ENCODE assay signal across 8 cellular contexts in the genomic region with DNA sequence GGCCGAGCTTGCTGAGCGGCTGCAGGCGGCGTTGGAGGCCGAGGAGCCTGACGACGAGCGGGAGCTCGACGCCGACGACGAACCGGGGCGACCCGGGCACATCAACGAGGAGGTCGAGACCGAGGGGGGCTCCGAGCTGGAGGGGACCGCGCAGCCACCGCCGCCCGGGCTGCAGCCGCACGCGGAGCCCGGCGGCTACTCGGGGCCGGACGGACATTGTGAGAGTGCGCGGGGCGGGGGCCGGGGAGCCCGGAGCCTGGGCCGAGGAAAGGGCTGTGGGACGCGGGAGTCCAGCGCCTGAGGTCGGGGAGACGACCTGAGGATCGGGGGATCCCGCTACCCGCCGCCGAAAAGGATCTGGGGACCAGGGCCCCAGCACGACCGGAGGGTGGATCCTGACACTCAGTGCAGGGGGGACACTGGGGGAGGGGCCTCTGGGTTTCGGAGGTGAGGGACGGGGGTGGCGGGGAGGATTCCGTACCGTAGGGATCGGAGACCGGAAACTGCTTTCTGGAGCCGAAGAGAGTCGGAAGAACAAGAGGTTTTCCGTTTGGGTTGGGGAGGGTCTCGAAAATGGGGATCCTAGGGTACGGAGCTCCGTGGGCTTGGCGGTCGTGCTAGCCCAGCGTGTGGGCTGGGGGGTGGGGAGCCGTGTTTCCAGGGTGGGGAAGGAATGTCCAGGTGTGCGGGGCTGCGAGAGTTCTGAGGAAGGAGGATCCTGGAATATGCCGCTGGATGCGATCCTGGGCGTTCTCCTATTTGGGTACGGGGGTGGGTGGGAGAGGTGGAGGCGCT. TPM values are rescaled to one million over a fixed set of nuclear protein-coding genes. Genes with fewer than 3 reads are reported as not detected.
DNase-seq lines count a peak whose midpoint lies in the region; ATAC-seq, FAIRE-seq and TF ChIP-seq lines count a peak whose summit lies in the region.

No MANE protein-coding gene starts in this region.

- H3K79me2 ChIP-seq in GM12878 (ENCODE audit: control insufficient read depth, insufficient read depth, low read length), result peaks cover 55% of the 10 kb centered on the region

- RAD21 ChIA-PET in GM12878 (lab: Charles Lee; ENCODE audit: unreplicated experiment), result interaction anchor here (0.8 to 5.3 kb wide), 8 partner anchors 33 to 290 kb away, joined by 3 to 42 read pairs (median 4); partner anchors contain the start of genes B9D2 and CCDC97

- H3K9me3 ChIP-seq in GM12878 (replicated peaks; ENCODE audit: control insufficient read depth, insufficient read depth, low read length), result no peaks in the 10 kb centered on the region

- in situ Hi-C loops in GM12878 (cut with MboI), result loop anchor here (5.0 kb wide), 1 partner anchor 62 kb away; no protein-coding TSS in a partner anchor

- peaks cover 44% of the 10 kb centered on the region for H3K4me1 Mint-ChIP-seq in T-helper 1 cell treated with Interleukin-12 subunit alpha and Interleukin-12 subunit beta and Interleukin-4 antibody, amounts not matched to agents 30 μg/mL and 1 μg/mL, for 36 hours (ENCODE audit: low read depth)

- H2AFZ ChIP-seq in GM12878 (ENCODE audit: control insufficient read depth, low read depth, low read length), result peak overlapping the region; percentile 45; the same call in 1 of the 2 replicates

- H3K27me3 Mint-ChIP-seq in T-helper 1 cell treated with Interleukin-12 subunit alpha and Interleukin-12 subunit beta and Interleukin-4 antibody, amounts not matched to agents 30 μg/mL and 1 μg/mL, for 36 hours (ENCODE audit: low read depth), result no peaks in the 10 kb centered on the region

- ATAC-seq in GM12878 (peak; percentile 10), HG03342 (IDR thresholded peaks at IDR 0.05; ENCODE audit: unreplicated experiment) (no peak)

- SMC1A ChIA-PET in GM12878 (lab: Charles Lee; ENCODE audit: uncharacterized antibody, unreplicated experiment), result interaction anchor here (1.5 to 5.5 kb wide), 11 partner anchors 20 to 100 kb away, joined by 3 to 34 read pairs (median 7); partner anchors contain the start of gene B9D2

- no peaks in the 10 kb centered on the region for H4K20me1 ChIP-seq in GM12878 (ENCODE audit: control insufficient read depth, insufficient read depth)

- peak; percentile 80 for TF ChIP-seq POLR2A in GM12878 (IDR thresholded peaks at IDR 0.05; ENCODE audit: low read depth, low read length)

- CTCF ChIA-PET in GM12878 (lab: Yijun Ruan, JAX), result interaction anchor here (0.7 to 7.1 kb wide), 8 partner anchors 31 to 174 kb away, joined by 3 to 90 read pairs (median 10); partner anchors contain the start of genes CCDC97 and TGFB1

- WGBS in GM12878 (ENCODE audit: insufficient coverage, insufficient replicate concordance, low lambda C conversion rate, missing lambda C conversion rate), result under 1% methylated on average over 49 of the region's 75 CpGs

- POLR2A ChIA-PET in GM12878 (lab: Charles Lee), result interaction anchor here (0.6 to 2.8 kb wide), 10 partner anchors 34 to 1019 kb away, joined by 3 to 14 read pairs (median 8); partner anchors contain the start of genes B9D2, DMAC2 and RAB4B

- intact Hi-C loops in GM12878 (cut with micrococcal nuclease; ENCODE audit: unreplicated experiment), result loop anchor here (5.0 kb wide), 1 partner anchor 133 kb away; the partner anchor contains the start of genes BCKDHA and EXOSC5

- TF ChIP-seq RAD21 in GM12878 (IDR thresholded peaks at IDR 0.05; ENCODE audit: insufficient read depth, low read depth, low read length), result no peak

- H3K4me1 ChIP-seq in GM12878 (ENCODE audit: control insufficient read depth, insufficient read depth, low read length), result no peaks in the 10 kb centered on the region

- H3K27ac ChIP-seq in GM12878 (ENCODE audit: control insufficient read depth, insufficient read depth), result peak overlapping the region; percentile 100

- DNase-seq in DMS79 treated with DMSO at 0.1 percent for 48 hours (lab: John Stamatoyannopoulos, UW), result peak; percentile 20
- peak; percentile 84 for DNase-seq in HT-29 (ENCODE audit: low spot score)
- no peak for DNase-seq in GM12878 (ENCODE audit: low read depth, low spot score)
- peak; percentile 71 for DNase-seq in iPS-NIHi11 (ENCODE audit: low spot score)
- DNase-seq in stimulated activated CD4-positive, alpha-beta T cell treated with anti-CD3 and anti-CD28 coated beads, Interleukin-12 subunit alpha, Interleukin-12 subunit beta, amount 100 ng/mL, for 48 hours (ENCODE audit: low read depth in 2 of 3, low spot score in 1 of 3), result peak; percentile 51 to 67 (median 55)
- no peak for DNase-seq in amniotic stem cell (lab: John Stamatoyannopoulos, UW)

- H3K4me3 ChIP-seq in GM12878, result peak overlapping the region; percentile 95

- H3K9ac ChIP-seq in GM12878 (ENCODE audit: control insufficient read depth, insufficient read depth, low read length), result peak overlapping the region; percentile 100

- peaks cover 5 to 11% of the 10 kb centered on the region in 2 experiments; a peak in 3 of 4 replicates for H3K36me3 ChIP-seq in GM12878 (ENCODE audit: control insufficient read depth in 2 of 2, insufficient read depth in 2 of 2, low read length in 1 of 2)

- peak overlapping the region; percentile 96 for H3K4me3 Mint-ChIP-seq in T-helper 1 cell treated with Interleukin-12 subunit alpha and Interleukin-12 subunit beta and Interleukin-4 antibody, amounts not matched to agents 30 μg/mL and 1 μg/mL, for 36 hours

- peaks cover 35% of the 10 kb centered on the region for H3K36me3 Mint-ChIP-seq in T-helper 1 cell treated with Interleukin-12 subunit alpha and Interleukin-12 subunit beta and Interleukin-4 antibody, amounts not matched to agents 30 μg/mL and 1 μg/mL, for 36 hours (ENCODE audit: low read depth)

- no TSS peak for BruUV-seq in GM12878 (replicated peaks; lab: Mats Ljungman, UMichigan)

- H3K9me3 Mint-ChIP-seq in T-helper 1 cell treated with Interleukin-12 subunit alpha and Interleukin-12 subunit beta and Interleukin-4 antibody, amounts not matched to agents 30 μg/mL and 1 μg/mL, for 36 hours, result no peaks in the 10 kb centered on the region

- H3K27ac Mint-ChIP-seq in T-helper 1 cell treated with Interleukin-12 subunit alpha and Interleukin-12 subunit beta and Interleukin-4 antibody, amounts not matched to agents 30 μg/mL and 1 μg/mL, for 36 hours, result peak overlapping the region; percentile 99

- no peaks in the 10 kb centered on the region for H3K27me3 ChIP-seq in GM12878 (replicated peaks in 1 of 2; ENCODE audit: control insufficient read depth in 2 of 2, insufficient read depth in 2 of 2, low read length in 1 of 2)

- TF ChIP-seq EP300 in GM12878 (IDR thresholded peaks at IDR 0.05; ENCODE audit: borderline replicate concordance in 1 of 2, control insufficient read depth in 1 of 2, low read depth in 2 of 2, low read length in 2 of 2), result no peak

- no peak for FAIRE-seq in GM12878 (lab: Jason Lieb, UNC)

- no peak for TF ChIP-seq CTCF in GM12878 (IDR thresholded peaks at IDR 0.05 in 2 of 3, conservative IDR thresholded peaks at IDR 0.05 in 1 of 3; ENCODE audit: control insufficient read depth in 2 of 3, extremely low read depth in 1 of 3, insufficient read depth in 1 of 3, low read depth in 3 of 3, low read length in 3 of 3)

- peak overlapping the region; percentile 27; the same call in 1 of the 2 replicates for H3K4me2 ChIP-seq in GM12878 (ENCODE audit: control insufficient read depth, insufficient read depth)

RNA-seq across cellular contexts. Expression of gene HNRNPUL1, which starts 0.6 kb away (rescaled TPM):
- total RNA-seq in HT-29 (2014; rRNA removed; shearing (Covaris generic)), result 294 and 300 TPM in 2 replicates
- 152 and 164 TPM in 2 replicates for total RNA-seq in GM12878 (2013; cell fraction: nucleolus; rRNA removed)
- total RNA-seq in GM12878 (2014; rRNA removed) (96.3 and 101 TPM in 2 replicates), GM12878 (2014; rRNA removed; fragmentation: Illumina TruSeq; extraction: Trizol) (88.8 and 100 TPM in 2 replicates), GM12878 (2021) (276 TPM in 2 replicates)
- polyA plus RNA-seq in GM12878 (2011; ENCODE audit: low read depth), result 52.2 TPM
- polyA plus RNA-seq in GM12878 (2011; rRNA removed) (37.7 and 61.7 TPM in 2 replicates), GM12878 (2014; fragmentation: Illumina TruSeq; extraction: Trizol) (149 and 175 TPM in 2 replicates), GM12878 (2014; fragmentation: Nextera tagmentation; extraction: Ambion mirVana) (10 to 100 TPM; 11.1 to 26.3 TPM), GM12878 (2014; rRNA removed) (132 and 168 TPM in 2 replicates), GM12878 (2016; fragmentation: Nextera tagmentation; extraction: Ambion mirVana) (100 to 1,000 TPM; 178 to 185 TPM)
- polyA plus RNA-seq in GM12878 (2011; cell fraction: cytosol; rRNA removed), result 46.3 and 65.1 TPM in 2 replicates
- 49.1 and 66.4 TPM in 2 replicates for polyA plus RNA-seq in GM12878 (2011; cell fraction: nucleus; rRNA removed)
- 120 and 147 TPM in 2 replicates for polyA plus RNA-seq in GM12878 (2012)
- polyA minus RNA-seq in GM12878 (2011; rRNA and poly(A)+ RNA removed), result 58.4 and 63.7 TPM in 2 replicates
- 38.7 and 41.0 TPM in 2 replicates for polyA minus RNA-seq in GM12878 (2011; cell fraction: cytosol; rRNA and poly(A)+ RNA removed)
- 36.3 and 72.3 TPM in 2 replicates for polyA minus RNA-seq in GM12878 (2011; cell fraction: nucleus; rRNA and poly(A)+ RNA removed)

RNA-seq across cellular contexts. Expression of gene CCDC97, which starts 45.2 kb away (rescaled TPM):
- 34.5 and 39.5 TPM in 2 replicates for total RNA-seq in HT-29 (2014; rRNA removed; shearing (Covaris generic))
- total RNA-seq in GM12878 (2013; cell fraction: nucleolus; rRNA removed), result 17.5 and 19.3 TPM in 2 replicates
- 14.4 and 18.3 TPM in 2 replicates for total RNA-seq in GM12878 (2014; rRNA removed)
- total RNA-seq in GM12878 (2014; rRNA removed; fragmentation: Illumina TruSeq; extraction: Trizol), result 7.0 and 8.8 TPM in 2 replicates
- total RNA-seq in GM12878 (2021), result 32.9 and 34.1 TPM in 2 replicates
- polyA plus RNA-seq in GM12878 (2011; ENCODE audit: low read depth), result 8.9 TPM
- polyA plus RNA-seq in GM12878 (2011; rRNA removed), result 4.3 and 9.2 TPM in 2 replicates
- 11.4 and 12.1 TPM in 2 replicates for polyA plus RNA-seq in GM12878 (2011; cell fraction: cytosol; rRNA removed)
- polyA plus RNA-seq in GM12878 (2011; cell fraction: nucleus; rRNA removed), result 9.0 and 12.7 TPM in 2 replicates
- polyA plus RNA-seq in GM12878 (2012), result 17.3 and 22.2 TPM in 2 replicates
- polyA plus RNA-seq in GM12878 (2014; fragmentation: Illumina TruSeq; extraction: Trizol), result 11.0 and 19.4 TPM in 2 replicates
- polyA plus RNA-seq in GM12878 (2014; fragmentation: Nextera tagmentation; extraction: Ambion mirVana), result 1 to 10 TPM; 1.8 to 2.4 TPM
- polyA plus RNA-seq in GM12878 (2014; rRNA removed), result 24.4 and 28.1 TPM in 2 replicates
- 10 to 100 TPM; 27.3 to 29.5 TPM for polyA plus RNA-seq in GM12878 (2016; fragmentation: Nextera tagmentation; extraction: Ambion mirVana)
- 6.9 and 14.5 TPM in 2 replicates for polyA minus RNA-seq in GM12878 (2011; rRNA and poly(A)+ RNA removed)
- polyA minus RNA-seq in GM12878 (2011; cell fraction: cytosol; rRNA and poly(A)+ RNA removed), result 6.1 and 8.8 TPM in 2 replicates
- polyA minus RNA-seq in GM12878 (2011; cell fraction: nucleus; rRNA and poly(A)+ RNA removed), result 5.0 and 12.9 TPM in 2 replicates

RNA-seq across cellular contexts. Expression of gene AXL, which starts 45.8 kb away (rescaled TPM):
- 1.5 and 1.7 TPM in 2 replicates for total RNA-seq in HT-29 (2014; rRNA removed; shearing (Covaris generic))
- not detected in 2 replicates for total RNA-seq in GM12878 (2013; cell fraction: nucleolus; rRNA removed)
- total RNA-seq in GM12878 (2014; rRNA removed) (under 0.01 TPM in 2 replicates), GM12878 (2014; rRNA removed; fragmentation: Illumina TruSeq; extraction: Trizol) (not detected in 2 replicates), GM12878 (2021) (0.16 and 0.26 TPM in 2 replicates)
- polyA plus RNA-seq in GM12878 (2011; ENCODE audit: low read depth), result 0.05 TPM
- polyA plus RNA-seq in GM12878 (2011; rRNA removed) (0.03 and 0.10 TPM in 2 replicates), GM12878 (2014; fragmentation: Illumina TruSeq; extraction: Trizol) (0.08 TPM in 1 of 2 replicates, not detected in the other), GM12878 (2014; fragmentation: Nextera tagmentation; extraction: Ambion mirVana) (under 1 TPM in 1 of 2 experiments, not detected in 1; 0.05 TPM), GM12878 (2014; rRNA removed) (not detected in 2 replicates), GM12878 (2016; fragmentation: Nextera tagmentation; extraction: Ambion mirVana) (under 1 TPM; 0.05 to 0.33 TPM)
- 0.06 and 0.30 TPM in 2 replicates for polyA plus RNA-seq in GM12878 (2011; cell fraction: cytosol; rRNA removed)
- polyA plus RNA-seq in GM12878 (2011; cell fraction: nucleus; rRNA removed), result 0.04 TPM in 1 of 2 replicates, not detected in the other
- polyA plus RNA-seq in GM12878 (2012), result 0.05 and 0.08 TPM in 2 replicates
- polyA minus RNA-seq in GM12878 (2011; rRNA and poly(A)+ RNA removed), result 0.15 and 0.37 TPM in 2 replicates
- 0.62 TPM in 1 of 2 replicates, not detected in the other for polyA minus RNA-seq in GM12878 (2011; cell fraction: cytosol; rRNA and poly(A)+ RNA removed)
- polyA minus RNA-seq in GM12878 (2011; cell fraction: nucleus; rRNA and poly(A)+ RNA removed), result 0.12 and 0.29 TPM in 2 replicates

Comparison
In these comparisons a context has a peak if more than half of its experiments do, and no peak if none do; other contexts are left out.
1. DNase-seq: peak in DMS79 treated with DMSO at 0.1 percent for 48 hours (single experiment), HT-29 (single experiment), iPS-NIHi11 (single experiment) and stimulated activated CD4-positive, alpha-beta T cell treated with anti-CD3 and anti-CD28 coated beads, Interleukin-12 subunit alpha, Interleukin-12 subunit beta, amount 100 ng/mL, for 48 hours (3 of 3); none in GM12878 (single experiment) and amniotic stem cell (single experiment).